In genomic region chr13:28566891-28567290, GRCh38 we compare ENCODE assay signal across 1 cellular context.
TF ChIP-seq lines count a peak whose summit lies in the region.

No MANE protein-coding gene starts in this region.

TF ChIP-seq in IMR-90, 13 proteins besides CTCF, POLR2A, EP300 and RAD21:
- TF ChIP-seq RFX5 (IDR thresholded peaks at IDR 0.05; ENCODE audit: low read depth, low read length) (no peak), ELK1 (IDR thresholded peaks at IDR 0.05; ENCODE audit: borderline replicate concordance, low read depth, low read length) (no peak), FOS (IDR thresholded peaks at IDR 0.05; ENCODE audit: low read depth, low read length) (no peak), MAZ (IDR thresholded peaks at IDR 0.05; ENCODE audit: borderline replicate concordance, low read depth, low read length) (no peak), MAFK (IDR thresholded peaks at IDR 0.05; ENCODE audit: low read depth, low read length) (no peak), CHD1 (IDR thresholded peaks at IDR 0.05; ENCODE audit: low read depth, low read length) (no peak), BHLHE40 (IDR thresholded peaks at IDR 0.05; ENCODE audit: low read depth, low read length) (no peak), MXI1 (IDR thresholded peaks at IDR 0.05; ENCODE audit: borderline replicate concordance, low read depth, low read length) (no peak)
